8 cellular contexts compared by ENCODE assay signal in the genomic region with DNA sequence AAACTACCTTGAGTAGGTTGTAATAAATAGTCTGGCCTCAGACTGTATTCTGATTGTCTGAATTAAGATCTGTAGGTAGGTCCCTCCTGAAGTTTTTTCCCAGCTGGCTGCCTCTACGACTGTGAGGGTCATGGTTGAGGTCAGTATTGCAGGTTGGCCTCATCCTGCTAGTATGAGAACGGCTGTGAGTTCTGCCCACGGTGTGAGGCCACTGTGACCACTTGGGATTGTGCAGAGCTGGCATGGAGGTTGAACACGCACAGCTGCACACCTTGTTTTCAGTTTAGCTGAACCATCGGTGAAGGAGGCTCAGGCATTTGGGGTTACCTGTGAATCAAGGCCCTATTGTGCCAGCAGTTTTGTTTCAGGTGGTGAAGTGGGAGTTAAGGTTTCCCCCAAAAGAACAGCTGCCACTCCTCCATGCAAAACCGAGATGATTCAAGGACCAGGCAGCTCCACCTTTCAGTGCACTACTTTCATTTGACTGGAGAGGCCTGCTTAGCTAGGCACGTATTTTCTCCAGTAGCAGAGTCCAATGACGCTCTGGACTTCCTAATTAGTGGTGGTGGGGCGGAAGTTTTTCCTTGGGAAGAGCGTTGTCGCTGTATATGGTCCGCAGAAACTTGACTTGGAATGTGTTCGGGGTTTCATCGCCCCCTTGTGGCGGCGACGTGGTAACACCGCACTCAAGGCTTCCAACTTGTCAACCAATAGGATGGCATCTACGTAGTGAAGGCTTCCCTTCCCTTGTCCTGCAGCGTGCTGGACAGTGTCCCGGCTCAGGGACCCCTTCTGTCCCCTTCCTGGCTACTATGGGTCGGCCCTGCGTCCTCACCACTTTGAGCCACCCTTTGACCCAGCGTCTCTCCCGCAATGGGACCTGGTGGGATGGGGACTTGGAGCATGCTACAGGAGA. TPM values are rescaled to one million over a fixed set of nuclear protein-coding genes. Genes with fewer than 3 reads are reported as not detected.
DNase-seq lines count a peak whose midpoint lies in the region; ATAC-seq and TF ChIP-seq lines count a peak whose summit lies in the region.

No MANE protein-coding gene starts in this region.

- peak overlapping the region; percentile 62 for H3K27ac Mint-ChIP-seq in CD8-positive, alpha-beta T cell

- CTCF ChIA-PET in CD8-positive, alpha-beta T cell (lab: Charles Lee), result interaction anchor here (0.7 to 3.0 kb wide), 14 partner anchors 8 to 217 kb away, joined by 3 to 25 read pairs (median 4); a partner anchor contains a TSS

- H3K27me3 Mint-ChIP-seq in CD8-positive, alpha-beta T cell (ENCODE audit: low read depth), result no peaks in the 10 kb centered on the region

- H3K9me3 ChIP-seq in CD8-positive, alpha-beta T cell (ENCODE audit: low read length), result no peaks in the 10 kb centered on the region
- H3K9me3 ChIP-seq in SJSA1 (replicated peaks), result no peaks in the 10 kb centered on the region
- H3K9me3 ChIP-seq in heart right ventricle, result no peaks in the 10 kb centered on the region

- no peak overlapping the region for H3K27ac ChIP-seq in CD8-positive, alpha-beta T cell (ENCODE audit: low read depth, low read length)
- H3K27ac ChIP-seq in HL-60 (replicated peaks), result no peak overlapping the region
- no peak overlapping the region for H3K27ac ChIP-seq in SJSA1
- peak overlapping the region in 7 of 10 donors; percentile 19 to 58 (median 41) for H3K27ac ChIP-seq in heart right ventricle

- peak overlapping the region; percentile 74 for H3K4me3 Mint-ChIP-seq in CD8-positive, alpha-beta T cell

- peaks cover 12% of the 10 kb centered on the region for H3K4me1 ChIP-seq in CD8-positive, alpha-beta T cell (ENCODE audit: insufficient read depth, low read length)
- H3K4me1 ChIP-seq in SJSA1 (replicated peaks) (no peaks in the 10 kb centered on the region), heart right ventricle (peaks cover 0 to 13% (median 6%) of the 10 kb centered on the region in 9 donors)

- H3K36me3 Mint-ChIP-seq in CD8-positive, alpha-beta T cell, result peaks cover 33% of the 10 kb centered on the region

- WGBS in heart right ventricle, 2 donors, result 13 to 15% methylated on average over 23 to 25 of the region's 25 CpGs

- no peaks in the 10 kb centered on the region for H3K36me3 ChIP-seq in CD8-positive, alpha-beta T cell (ENCODE audit: insufficient read depth, low read length)
- peaks cover 6% of the 10 kb centered on the region for H3K36me3 ChIP-seq in SJSA1
- peaks cover 0 to 63% (median 0%) of the 10 kb centered on the region in 9 donors for H3K36me3 ChIP-seq in heart right ventricle

- H3K9me3 Mint-ChIP-seq in CD8-positive, alpha-beta T cell, result no peaks in the 10 kb centered on the region

- ATAC-seq in CD8-positive, alpha-beta T cell, result peak; percentile 86
- ATAC-seq in GM19043 (IDR thresholded peaks at IDR 0.05; ENCODE audit: low read depth, unreplicated experiment), result peak; percentile 55
- peak; percentile 85 to 97 (median 94) for ATAC-seq in heart right ventricle

- POLR2A ChIA-PET in CD8-positive, alpha-beta T cell (lab: Charles Lee), result interaction anchor here (1.0 kb wide), 1 partner anchor 18 kb away, joined by 3 read pairs; no protein-coding TSS in a partner anchor

- intact Hi-C loops in CD8-positive, alpha-beta T cell (cut with DNase I, micrococcal nuclease), result loop anchor here (1.0 to 10.0 kb wide), 4 partner anchors 14 to 142 kb away; a partner anchor contains a TSS
- intact Hi-C loops in heart right ventricle (cut with DNase I) (loop anchor here in 9 of 10 donors (1.0 to 10.0 kb wide), 7 partner anchors 62 to 162 kb away; no protein-coding TSS in a partner anchor), posterior cingulate gyrus (cut with DNase I) (loop anchor here (2.0 kb wide), 1 partner anchor 76 kb away; no protein-coding TSS in a partner anchor)

- peaks cover 16% of the 10 kb centered on the region for H3K4me1 Mint-ChIP-seq in CD8-positive, alpha-beta T cell (ENCODE audit: low read depth)

- peak overlapping the region; percentile 20 for H3K4me3 ChIP-seq in CD8-positive, alpha-beta T cell (ENCODE audit: low read depth, low read length)
- H3K4me3 ChIP-seq in HL-60 (replicated peaks; ENCODE audit: insufficient read depth, low read length) (no peak overlapping the region), SJSA1 (no peak overlapping the region), heart right ventricle (peak overlapping the region in 3 of 10 donors; percentile 13 to 28 (median 27))

- peak; percentile 4 to 69 (median 31) for DNase-seq in CD8-positive, alpha-beta T cell
- DNase-seq in HL-60 (ENCODE audit: low read depth in 1 of 2, low spot score in 1 of 2) (peak in 1 of 2 experiments; percentile 51), SJSA1 (ENCODE audit: low read depth in 1 of 2, low spot score in 2 of 2) (peak; percentile 45 to 47), amniotic epithelial cell (ENCODE audit: low read depth) (peak; percentile 62), heart right ventricle (peak; percentile 50 to 61), posterior cingulate gyrus (peak in 9 of 10 donors; percentile 17 to 93 (median 50))
- no peak for DNase-seq in NK-92 treated with Interleukin-12 subunit alpha and Interleukin-12 subunit beta, amount 100 ng/mL, for 24 hours (lab: John Stamatoyannopoulos, UW)

- H3K27me3 ChIP-seq in CD8-positive, alpha-beta T cell (ENCODE audit: insufficient read depth, low read length), result no peaks in the 10 kb centered on the region
- H3K27me3 ChIP-seq in HL-60 (ENCODE audit: insufficient read depth, poor library complexity, severe bottlenecking), result no peaks in the 10 kb centered on the region
- H3K27me3 ChIP-seq in SJSA1 (replicated peaks), result no peaks in the 10 kb centered on the region
- no peaks in the 10 kb centered on the region for H3K27me3 ChIP-seq in heart right ventricle

- TF ChIP-seq CTCF in CD8-positive, alpha-beta T cell (IDR thresholded peaks at IDR 0.05), result peak; percentile 64
- TF ChIP-seq CTCF in HL-60 (IDR thresholded peaks at IDR 0.05; ENCODE audit: insufficient read depth, low read length), result peak; percentile 48
- TF ChIP-seq CTCF in heart right ventricle (IDR thresholded peaks at IDR 0.05), result peak; percentile 47 to 82 (median 77)

RNA-seq across cellular contexts. Expression of a gene that starts 13.8 kb away (rescaled TPM):
- 1 to 10 TPM; 5.0 to 5.2 TPM for total RNA-seq in CD8-positive, alpha-beta T cell
- 25.1 and 38.5 TPM in 2 replicates for total RNA-seq in SJSA1 (2014; rRNA removed; shearing (Covaris generic))
- 10 to 100 TPM; 16.6 to 25.8 (median 21.6) TPM for total RNA-seq in heart right ventricle
- polyA plus RNA-seq in heart right ventricle, result 10 to 100 TPM; 30.6 to 33.5 TPM

RNA-seq across cellular contexts. Expression of a gene that starts 13.8 kb away (rescaled TPM):
- total RNA-seq in CD8-positive, alpha-beta T cell, result 10 to 100 TPM; 16.9 to 19.0 TPM
- total RNA-seq in SJSA1 (2014; rRNA removed; shearing (Covaris generic)), result 2.0 and 2.1 TPM in 2 replicates
- total RNA-seq in heart right ventricle, result 10 to 100 TPM; 32.3 to 53.5 (median 48.8) TPM
- 100 to 1,000 TPM in 1 of 2 donors, 10 to 100 TPM in 1; 21.2 to 384 TPM for polyA plus RNA-seq in heart right ventricle

RNA-seq across cellular contexts. Expression of a gene that starts 14.2 kb away (rescaled TPM):
- 1 to 10 TPM; 8.9 to 9.6 TPM for total RNA-seq in CD8-positive, alpha-beta T cell
- total RNA-seq in SJSA1 (2014; rRNA removed; shearing (Covaris generic)), result 5.4 and 12.1 TPM in 2 replicates
- total RNA-seq in heart right ventricle, result 10 to 100 TPM; 13.9 to 20.3 (median 16.6) TPM
- 1 to 10 TPM; 4.9 to 8.4 TPM for polyA plus RNA-seq in heart right ventricle

RNA-seq across cellular contexts. Expression of a gene that starts 30.5 kb away (rescaled TPM):
- 10 to 100 TPM; 46.5 to 50.8 TPM for total RNA-seq in CD8-positive, alpha-beta T cell
- total RNA-seq in SJSA1 (2014; rRNA removed; shearing (Covaris generic)), result 62.6 and 63.8 TPM in 2 replicates
- 100 to 1,000 TPM; 249 to 428 (median 312) TPM for total RNA-seq in heart right ventricle
- 100 to 1,000 TPM; 234 to 530 TPM for polyA plus RNA-seq in heart right ventricle

RNA-seq across cellular contexts. Expression of a gene that starts 34.6 kb away (rescaled TPM):
- 1 to 10 TPM; 1.0 to 1.1 TPM for total RNA-seq in CD8-positive, alpha-beta T cell
- 3.3 and 3.7 TPM in 2 replicates for total RNA-seq in SJSA1 (2014; rRNA removed; shearing (Covaris generic))
- 10 to 100 TPM; 21.6 to 92.4 (median 36.4) TPM for total RNA-seq in heart right ventricle
- 10 to 100 TPM; 40.6 to 80.4 TPM for polyA plus RNA-seq in heart right ventricle

Comparison
In these comparisons a context has a peak if more than half of its experiments do, and no peak if none do; other contexts are left out.
1. H3K27ac ChIP-seq: peak in heart right ventricle (7 of 10); none in CD8-positive, alpha-beta T cell (single experiment), HL-60 (single experiment) and SJSA1 (single experiment).
2. Peak in every context shown above with its lines, with median percentiles within 50 percentile points of each other: ATAC-seq and CTCF ChIP-seq.